In genomic region chr17:6774906-6775305, GRCh38 we compare ENCODE assay signal across 23 cellular contexts. TPM values are rescaled to one million over a fixed set of nuclear protein-coding genes. Genes with fewer than 3 reads are reported as not detected.
"Had no signal": no experiment of that assay in that cellular context is flagged by ENCODE, and none has a peak within 500 bp of the region (broad histone marks: within the 10 kb centered on the region; RNA-seq: fewer than 3 reads in every experiment).

No MANE protein-coding gene starts in this region.

RNA-seq across cellular contexts. Expression of gene FBXO39, which starts 1.1 kb away (rescaled TPM):
- total RNA-seq: hepatocyte, kidney, kidney epithelial cell, left ventricle myocardium inferior, left ventricle myocardium superior, lower lobe of right lung, lung, mesothelial cell of epicardium, myocyte had no signal
- polyA plus RNA-seq: hepatocyte, immature natural killer cell had no signal

RNA-seq across cellular contexts. Expression of gene TEKT1, which starts 56.6 kb away (rescaled TPM):
- total RNA-seq: kidney epithelial cell; left cardiac atrium; left colon; left lobe of liver; left ventricle myocardium inferior; left ventricle myocardium superior; liver; lower leg skin; lung microvascular endothelial cell; mammary epithelial cell; mesenteric fat pad; mesothelial cell of epicardium; mononuclear cell; mucosa of descending colon; mucosa of gallbladder; myocyte; naive thymus-derived CD4-positive, alpha-beta T cell had no signal
- polyA plus RNA-seq: hepatocyte; immature natural killer cell; keratinocyte; mammary epithelial cell; naive thymus-derived CD4-positive, alpha-beta T cell had no signal
